In genomic region chr12:120254809-120255208, GRCh38 we compare ENCODE assay signal across 13 cellular contexts. TPM values are rescaled to one million over a fixed set of nuclear protein-coding genes. Genes with fewer than 3 reads are reported as not detected.
DNase-seq lines count a peak whose midpoint lies in the region; ATAC-seq and TF ChIP-seq lines count a peak whose summit lies in the region.
"Had no signal": no experiment of that assay in that cellular context is flagged by ENCODE, and none has a peak within 500 bp of the region (broad histone marks: within the 10 kb centered on the region; RNA-seq: fewer than 3 reads in every experiment).

No MANE protein-coding gene starts in this region.

- H3K36me3 Mint-ChIP-seq in activated CD4-positive, alpha-beta T cell treated with anti-CD3 and anti-CD28 coated beads, Interleukin-2, amount 10 ng/mL, durations not matched to agents 24 days and 14 days (ENCODE audit: low read depth): peaks cover 24% of the 10 kb centered on the region
- H3K36me3 Mint-ChIP-seq in activated naive CD8-positive, alpha-beta T cell: peaks cover 6% of the 10 kb centered on the region

- TF ChIP-seq CTCF in stomach (IDR thresholded peaks at IDR 0.05): no peak

- H3K4me3 ChIP-seq in stomach: no peak overlapping the region
- H3K4me3 ChIP-seq: mucosa of descending colon had no signal

- TF ChIP-seq EP300 in stomach (IDR thresholded peaks at IDR 0.05): no peak

- H3K4me1 Mint-ChIP-seq in activated CD4-positive, alpha-beta T cell treated with anti-CD3 and anti-CD28 coated beads, Interleukin-2, amount 10 ng/mL, durations not matched to agents 24 days and 14 days: peaks cover 69% of the 10 kb centered on the region
- H3K4me1 Mint-ChIP-seq in activated naive CD8-positive, alpha-beta T cell (ENCODE audit: low read depth): peaks cover 83% of the 10 kb centered on the region

- peak overlapping the region; percentile 81 for H3K27ac Mint-ChIP-seq in activated CD4-positive, alpha-beta T cell treated with anti-CD3 and anti-CD28 coated beads, Interleukin-2, amount 10 ng/mL, durations not matched to agents 24 days and 14 days
- peak overlapping the region; percentile 70 for H3K27ac Mint-ChIP-seq in activated naive CD8-positive, alpha-beta T cell

- H3K9me3 ChIP-seq in stomach: no peaks in the 10 kb centered on the region
- H3K9me3 ChIP-seq: mucosa of descending colon had no signal

- intact Hi-C loops in activated CD4-positive, alpha-beta T cell treated with anti-CD3 and anti-CD28 coated beads, Interleukin-2, amount 10 ng/mL, durations not matched to agents 24 days and 14 days (cut with micrococcal nuclease): no loop called here
- intact Hi-C loops in stomach (cut with DNase I; ENCODE audit: low total_unique reads): no loop called here

- peak overlapping the region in 4 of 5 donors; percentile 77 to 88 (median 86) for H3K27ac ChIP-seq in stomach

- H3K27me3 Mint-ChIP-seq in activated CD4-positive, alpha-beta T cell treated with anti-CD3 and anti-CD28 coated beads, Interleukin-2, amount 10 ng/mL, durations not matched to agents 24 days and 14 days: no peaks in the 10 kb centered on the region
- no peaks in the 10 kb centered on the region for H3K27me3 Mint-ChIP-seq in activated naive CD8-positive, alpha-beta T cell

- H3K4me3 Mint-ChIP-seq in activated CD4-positive, alpha-beta T cell treated with anti-CD3 and anti-CD28 coated beads, Interleukin-2, amount 10 ng/mL, durations not matched to agents 24 days and 14 days: peak overlapping the region; percentile 53
- H3K4me3 Mint-ChIP-seq in activated naive CD8-positive, alpha-beta T cell: peak overlapping the region; percentile 8

- H3K4me1 ChIP-seq in stomach: peaks cover 54 to 100% (median 85%) of the 10 kb centered on the region in 4 donors

- H3K9me3 Mint-ChIP-seq in activated CD4-positive, alpha-beta T cell treated with anti-CD3 and anti-CD28 coated beads, Interleukin-2, amount 10 ng/mL, durations not matched to agents 24 days and 14 days: no peaks in the 10 kb centered on the region
- no peaks in the 10 kb centered on the region for H3K9me3 Mint-ChIP-seq in activated naive CD8-positive, alpha-beta T cell (ENCODE audit: low read depth)

- no peak for TF ChIP-seq POLR2A in stomach (IDR thresholded peaks at IDR 0.05)

- ATAC-seq in left lobe of liver (peak; percentile 38), GM21360 (IDR thresholded peaks at IDR 0.05; ENCODE audit: unreplicated experiment) (no peak)
- ATAC-seq: HCT116, mucosa of descending colon had no signal

- 84 to 92% (median 88%) methylated on average over 7 of the region's 7 CpGs for WGBS in stomach, 5 donors

- DNase-seq in activated CD4-positive, alpha-beta T cell treated with anti-CD3 and anti-CD28 coated beads, Interleukin-2, amount 10 ng/mL, durations not matched to agents 24 days and 14 days: peak; percentile 58
- no peak for DNase-seq in activated CD4-positive, alpha-beta T cell treated with anti-CD3 and anti-CD28 coated beads for 48 hours
- DNase-seq in left lobe of liver (ENCODE audit: low spot score): no peak
- DNase-seq in stomach: no peak
- DNase-seq in NCI-H345 treated with DMSO at 0.1 percent for 48 hours (lab: John Stamatoyannopoulos, UW; ENCODE audit: unreplicated experiment): no peak
- DNase-seq in MV-4-11 (lab: John Stamatoyannopoulos, UW): no peak
- DNase-seq: aorta, mucosa of descending colon, NCI-H1417 treated with DMSO at 0.1 percent for 48 hours, substantia nigra had no signal

- H3K27me3 ChIP-seq in stomach: no peaks in the 10 kb centered on the region

- H3K36me3 ChIP-seq in stomach: peaks cover 0 to 11% (median 5%) of the 10 kb centered on the region in 4 donors

RNA-seq across cellular contexts. Expression of gene PXN, which starts 10.7 kb away (rescaled TPM):
- total RNA-seq in activated CD4-positive, alpha-beta T cell treated with anti-CD3 and anti-CD28 coated beads, Interleukin-2, amount 10 ng/mL, durations not matched to agents 24 days and 14 days: 48.4 and 51.2 TPM in 2 replicates
- total RNA-seq in left lobe of liver (24.0 TPM), stomach (100 to 1,000 TPM in 1 of 5 donors, 10 to 100 TPM in 4; 39.7 to 129 (median 58.9) TPM)
- 10 to 100 TPM; 27.2 to 46.7 (median 33.6) TPM for polyA plus RNA-seq in stomach

RNA-seq across cellular contexts. Expression of gene RNU4-2, which starts 36.9 kb away (rescaled TPM):
- total RNA-seq in activated CD4-positive, alpha-beta T cell treated with anti-CD3 and anti-CD28 coated beads, Interleukin-2, amount 10 ng/mL, durations not matched to agents 24 days and 14 days: 5,486 and 6,492 TPM in 2 replicates
- total RNA-seq in left lobe of liver (3,631 TPM), stomach (under 1 TPM; under 0.01 TPM)
- not detected for polyA plus RNA-seq in stomach
- polyA plus RNA-seq: aorta had no signal

RNA-seq across cellular contexts. Expression of gene RNU4-1, which starts 38.2 kb away (rescaled TPM):
- total RNA-seq in activated CD4-positive, alpha-beta T cell treated with anti-CD3 and anti-CD28 coated beads, Interleukin-2, amount 10 ng/mL, durations not matched to agents 24 days and 14 days: 2,196 and 2,563 TPM in 2 replicates
- total RNA-seq in left lobe of liver (1,949 TPM), stomach (under 1 TPM in 4 of 5 donors, not detected in 1; under 0.01 TPM)
- not detected for polyA plus RNA-seq in stomach
- polyA plus RNA-seq: aorta had no signal

RNA-seq across cellular contexts. Expression of gene SIRT4, which starts 47.3 kb away (rescaled TPM):
- total RNA-seq in activated CD4-positive, alpha-beta T cell treated with anti-CD3 and anti-CD28 coated beads, Interleukin-2, amount 10 ng/mL, durations not matched to agents 24 days and 14 days: 1.1 and 2.5 TPM in 2 replicates
- 3.4 TPM for total RNA-seq in left lobe of liver
- 1 to 10 TPM in 4 of 5 donors, not detected in 1; 2.8 to 6.2 (median 5.3) TPM for total RNA-seq in stomach
- polyA plus RNA-seq in stomach: 1 to 10 TPM in 2 of 3 donors, not detected in 1; 1.3 to 2.2 TPM

RNA-seq across cellular contexts. Expression of gene RPLP0, which starts 53.9 kb away (rescaled TPM):
- total RNA-seq in activated CD4-positive, alpha-beta T cell treated with anti-CD3 and anti-CD28 coated beads, Interleukin-2, amount 10 ng/mL, durations not matched to agents 24 days and 14 days: 2,659 and 2,699 TPM in 2 replicates
- total RNA-seq in left lobe of liver (743 TPM), stomach (1,000 to 10,000 TPM; 1,405 to 2,743 (median 1,647) TPM)
- polyA plus RNA-seq in stomach: 1,000 to 10,000 TPM; 3,548 to 5,463 (median 4,617) TPM

Comparison
In these comparisons a context has a peak if more than half of its experiments do, and no peak if none do; other contexts are left out.
1. RNA of gene RNU4-2, which starts 36.9 kb away (total RNA-seq): 5,486 to 6,492 TPM in activated CD4-positive, alpha-beta T cell treated with anti-CD3 and anti-CD28 coated beads, Interleukin-2, amount 10 ng/mL, durations not matched to agents 24 days and 14 days and 3,631 TPM in left lobe of liver (single experiment); under 0.01 TPM in stomach; every median in the first group is over 1,000 times any median in the second.
2. RNA of gene RNU4-1, which starts 38.2 kb away (total RNA-seq): 2,196 to 2,563 TPM in activated CD4-positive, alpha-beta T cell treated with anti-CD3 and anti-CD28 coated beads, Interleukin-2, amount 10 ng/mL, durations not matched to agents 24 days and 14 days and 1,949 TPM in left lobe of liver (single experiment); under 0.01 TPM in stomach; every median in the first group is over 1,000 times any median in the second.